In the genomic region with DNA sequence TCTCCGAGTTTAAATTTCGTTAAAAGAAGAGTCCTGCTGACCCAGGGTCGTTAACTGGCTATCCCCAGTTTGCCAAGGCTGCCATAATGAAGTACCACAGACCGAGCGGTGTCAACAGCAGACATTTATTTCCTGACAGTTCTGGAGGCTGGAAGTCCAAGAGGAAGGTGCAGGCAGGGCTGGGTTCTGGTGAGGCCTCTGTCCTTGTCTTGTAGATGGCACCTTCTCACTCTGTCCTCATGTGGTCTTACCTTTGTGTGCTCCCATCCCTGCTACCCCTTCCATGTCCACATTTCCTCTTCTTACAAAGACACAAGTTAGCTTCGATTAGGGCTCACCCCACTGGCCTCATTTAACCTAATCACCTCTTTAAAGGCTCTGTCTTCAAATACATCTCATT, we compare ENCODE assay signal across 23 cellular contexts.
"Had no signal": no experiment of that assay in that cellular context is flagged by ENCODE, and none has a peak within 500 bp of the region (broad histone marks: within the 10 kb centered on the region; RNA-seq: fewer than 3 reads in every experiment).

No MANE protein-coding gene starts in this region.

- H3K27ac Mint-ChIP-seq: naive thymus-derived CD4-positive, alpha-beta T cell; natural killer cell treated with Interleukin-12 subunit alpha and Interleukin-12 subunit beta and Interleukin-15 and Interleukin-18, amount 100 ng/mL, for 72 hours; stimulated activated effector memory CD8-positive, alpha-beta T cell treated with anti-CD3 and anti-CD28 coated beads, Interleukin-12 subunit alpha, Interleukin-12 subunit beta, amount 100 ng/mL, for 72 hours; stimulated activated naive CD8-positive, alpha-beta T cell treated with anti-CD3 and anti-CD28 coated beads, Interleukin-15, Interleukin-2, amounts not matched to agents 100 ng/mL and 50 ng/mL, for 24 hours; type B pancreatic cell had no signal

- H3K27me3 ChIP-seq: uterus had no signal

- H3K9me3 Mint-ChIP-seq: natural killer cell treated with Interleukin-12 subunit alpha and Interleukin-12 subunit beta and Interleukin-15 and Interleukin-18, amount 100 ng/mL, for 72 hours; stimulated activated effector memory CD8-positive, alpha-beta T cell treated with anti-CD3 and anti-CD28 coated beads, Interleukin-12 subunit alpha, Interleukin-12 subunit beta, amount 100 ng/mL, for 72 hours; stimulated activated naive CD8-positive, alpha-beta T cell treated with anti-CD3 and anti-CD28 coated beads, Interleukin-15, Interleukin-2, amounts not matched to agents 100 ng/mL and 50 ng/mL, for 24 hours; type B pancreatic cell had no signal

- H3K9me3 ChIP-seq: left lung, lower lobe of right lung, mucosa of descending colon, psoas muscle, sigmoid colon, spleen, suprapubic skin, thoracic aorta, tibial artery, uterus had no signal

- H3K36me3 Mint-ChIP-seq: naive thymus-derived CD4-positive, alpha-beta T cell; natural killer cell treated with Interleukin-12 subunit alpha and Interleukin-12 subunit beta and Interleukin-15 and Interleukin-18, amount 100 ng/mL, for 72 hours; stimulated activated effector memory CD8-positive, alpha-beta T cell treated with anti-CD3 and anti-CD28 coated beads, Interleukin-12 subunit alpha, Interleukin-12 subunit beta, amount 100 ng/mL, for 72 hours; type B pancreatic cell had no signal

- H3K27ac ChIP-seq: left lung, lower lobe of right lung, parathyroid adenoma, psoas muscle, sigmoid colon, spleen, suprapubic skin, thoracic aorta, tibial artery, uterus had no signal

- H3K4me3 ChIP-seq: left lung, lower lobe of right lung, mucosa of descending colon, psoas muscle, sigmoid colon, spleen, suprapubic skin, thoracic aorta, tibial artery, uterus had no signal

- H2AFZ ChIP-seq: parathyroid adenoma had no signal

- DNase-seq: hippocampal formation; left colon; left lung; lower lobe of right lung; mammary epithelial cell; midbrain; mucosa of descending colon; naive thymus-derived CD4-positive, alpha-beta T cell; psoas muscle; sigmoid colon; small intestine; spleen; stimulated activated CD4-positive, alpha-beta T cell treated with anti-CD3 and anti-CD28 coated beads, Interleukin-4, amount 100 ng/mL, for 24 hours; stimulated activated naive CD4-positive, alpha-beta T cell; tibial artery; uterus had no signal

- H3K36me3 ChIP-seq: left lung, lower lobe of right lung, sigmoid colon, spleen, suprapubic skin, thoracic aorta, tibial artery, uterus had no signal

- H3K79me2 ChIP-seq: parathyroid adenoma had no signal

- H3K4me1 Mint-ChIP-seq: naive thymus-derived CD4-positive, alpha-beta T cell; stimulated activated effector memory CD8-positive, alpha-beta T cell treated with anti-CD3 and anti-CD28 coated beads, Interleukin-12 subunit alpha, Interleukin-12 subunit beta, amount 100 ng/mL, for 72 hours had no signal

- H3K4me3 Mint-ChIP-seq: naive thymus-derived CD4-positive, alpha-beta T cell; natural killer cell treated with Interleukin-12 subunit alpha and Interleukin-12 subunit beta and Interleukin-15 and Interleukin-18, amount 100 ng/mL, for 72 hours; stimulated activated effector memory CD8-positive, alpha-beta T cell treated with anti-CD3 and anti-CD28 coated beads, Interleukin-12 subunit alpha, Interleukin-12 subunit beta, amount 100 ng/mL, for 72 hours; stimulated activated naive CD8-positive, alpha-beta T cell treated with anti-CD3 and anti-CD28 coated beads, Interleukin-15, Interleukin-2, amounts not matched to agents 100 ng/mL and 50 ng/mL, for 24 hours had no signal

- ATAC-seq: mucosa of descending colon; naive thymus-derived CD4-positive, alpha-beta T cell; natural killer cell treated with Interleukin-12 subunit alpha and Interleukin-12 subunit beta and Interleukin-15 and Interleukin-18, amount 100 ng/mL, for 72 hours; psoas muscle; stimulated activated effector memory CD8-positive, alpha-beta T cell treated with anti-CD3 and anti-CD28 coated beads, Interleukin-12 subunit alpha, Interleukin-12 subunit beta, amount 100 ng/mL, for 72 hours had no signal

- H3K9ac ChIP-seq: parathyroid adenoma had no signal

- H3K4me1 ChIP-seq: parathyroid adenoma, psoas muscle, sigmoid colon, suprapubic skin, tibial artery, uterus had no signal
